ENCODE assay signal across 9 cellular contexts in genomic region chr22:39543095-39543494, GRCh38. TPM values are rescaled to one million over a fixed set of nuclear protein-coding genes. Genes with fewer than 3 reads are reported as not detected.
DNase-seq lines count a peak whose midpoint lies in the region; ATAC-seq, FAIRE-seq and TF ChIP-seq lines count a peak whose summit lies in the region.
"Had no signal": no experiment of that assay in that cellular context is flagged by ENCODE, and none has a peak within 500 bp of the region (broad histone marks: within the 10 kb centered on the region; RNA-seq: fewer than 3 reads in every experiment).

No MANE protein-coding gene starts in this region.

- no peaks in the 10 kb centered on the region for H3K9me3 ChIP-seq in endothelial cell of umbilical vein (replicated peaks; ENCODE audit: control insufficient read depth, insufficient read depth, low read length)

- H3K9ac ChIP-seq in endothelial cell of umbilical vein (replicated peaks; ENCODE audit: extremely low read depth, insufficient read depth, low read length): no peak overlapping the region

- H3K36me3 ChIP-seq in endothelial cell of umbilical vein (ENCODE audit: control insufficient read depth in 2 of 2, extremely low read depth in 1 of 2, insufficient read depth in 2 of 2, low read length in 2 of 2): no peaks in the 10 kb centered on the region

- peak; percentile 39 to 68 for TF ChIP-seq CTCF in endothelial cell of umbilical vein (IDR thresholded peaks at IDR 0.05; ENCODE audit: extremely low read depth in 1 of 2, insufficient read depth in 1 of 2, low read depth in 1 of 2, low read length in 2 of 2)

- no peak overlapping the region for H3K27ac ChIP-seq in endothelial cell of umbilical vein (ENCODE audit: insufficient read depth, low read depth, low read length)

- in situ Hi-C loops in ACHN (cut with HindIII; ENCODE audit: low pct_ligation_motif_present, low pct_unique_long_range_greater_than_20kb, low sequenced_read_pairs): no loop called here

- no peaks in the 10 kb centered on the region for H4K20me1 ChIP-seq in endothelial cell of umbilical vein (replicated peaks; ENCODE audit: control insufficient read depth, extremely low read depth, insufficient read depth, low read length)

- H3K4me1 ChIP-seq in endothelial cell of umbilical vein (ENCODE audit: control insufficient read depth, extremely low read depth, insufficient read depth, low read length): no peaks in the 10 kb centered on the region

- no peak overlapping the region for H2AFZ ChIP-seq in endothelial cell of umbilical vein (ENCODE audit: low read depth, low read length)

- H3K27me3 ChIP-seq in endothelial cell of umbilical vein (ENCODE audit: control insufficient read depth in 2 of 2, insufficient read depth in 2 of 2, low read length in 2 of 2): no peaks in the 10 kb centered on the region

- H3K9me1 ChIP-seq in endothelial cell of umbilical vein (replicated peaks; ENCODE audit: control insufficient read depth, extremely low read depth, insufficient read depth, low read length): no peaks in the 10 kb centered on the region

- intact Hi-C loops in endothelial cell of umbilical vein (cut with micrococcal nuclease): loop anchor here (2.0 kb wide), 1 partner anchor 482 kb away; no protein-coding TSS in a partner anchor

- no peaks in the 10 kb centered on the region for H3K79me2 ChIP-seq in endothelial cell of umbilical vein (ENCODE audit: control insufficient read depth, insufficient read depth, low read length)

- no peak for FAIRE-seq in endothelial cell of umbilical vein (lab: Jason Lieb, UNC)

- ATAC-seq in HG03469 (IDR thresholded peaks at IDR 0.05; ENCODE audit: unreplicated experiment) (no peak), HG02798 (IDR thresholded peaks at IDR 0.05; ENCODE audit: poor library complexity, unreplicated experiment) (no peak), HG02938 (IDR thresholded peaks at IDR 0.05; ENCODE audit: unreplicated experiment) (no peak)

- no peak overlapping the region for H3K4me2 ChIP-seq in endothelial cell of umbilical vein (ENCODE audit: insufficient read depth, low read length)

- DNase-seq in ACHN (peak; percentile 44), ELF-1 (ENCODE audit: low read depth, low spot score) (peak; percentile 58), NCI-H69 (lab: John Stamatoyannopoulos, UW) (peak; percentile 60), endothelial cell of umbilical vein (ENCODE audit: low read depth, low spot score) (no peak), dedifferentiated amniotic fluid mesenchymal stem cell (ENCODE audit: extremely low spot score) (no peak)
- DNase-seq: activated naive CD4-positive, alpha-beta T cell treated with Interleukin-2 at 50 U/mL for 16 hours had no signal

- POLR2A ChIA-PET in endothelial cell of umbilical vein (lab: Charles Lee): no interaction called here

- no peak for TF ChIP-seq POLR2A in endothelial cell of umbilical vein (IDR thresholded peaks at IDR 0.05; ENCODE audit: low read depth, low read length)

- BruUV-seq in endothelial cell of umbilical vein (replicated peaks; lab: Mats Ljungman, UMichigan): no TSS peak

- dilution Hi-C loops in endothelial cell of umbilical vein (cut with MboI; ENCODE audit: extremely low pct_ligation_motif_present, low sequenced_read_pairs): no loop called here

- CTCF ChIA-PET in endothelial cell of umbilical vein (lab: Charles Lee): interaction anchor here (0.5 to 4.2 kb wide), 21 partner anchors 8 to 1356 kb away, joined by 3 to 51 read pairs (median 3); partner anchors contain the start of gene CACNA1I

- H3K4me3 ChIP-seq in endothelial cell of umbilical vein (replicated peaks in 1 of 3; ENCODE audit: insufficient read depth in 1 of 3, low read depth in 1 of 3, low read length in 3 of 3): no peak overlapping the region

TF ChIP-seq in endothelial cell of umbilical vein, 7 proteins besides CTCF, POLR2A, EP300 and RAD21:
- TF ChIP-seq MAX (IDR thresholded peaks at IDR 0.05; ENCODE audit: insufficient read depth, insufficient read length) (peak; percentile 35), FOS (IDR thresholded peaks at IDR 0.05; ENCODE audit: borderline replicate concordance, insufficient read depth, low read length) (no peak)

RNA-seq across cellular contexts. Expression of gene RPS19BP1, which starts 10.5 kb away (rescaled TPM):
- total RNA-seq in endothelial cell of umbilical vein: 63.0 and 66.6 TPM in 2 replicates
- polyA plus RNA-seq in endothelial cell of umbilical vein: 84.3 and 96.5 TPM in 2 replicates
- 80.6 and 106 TPM in 2 replicates for polyA plus RNA-seq in endothelial cell of umbilical vein (2011; cell fraction: cytosol; rRNA removed)
- 40.1 and 50.0 TPM in 2 replicates for polyA plus RNA-seq in endothelial cell of umbilical vein (2011; cell fraction: nucleus; rRNA removed)
- polyA plus RNA-seq in endothelial cell of umbilical vein (2012): 45.5 and 46.8 TPM in 2 replicates
- polyA minus RNA-seq in endothelial cell of umbilical vein: 10.0 and 14.4 TPM in 2 replicates
- polyA minus RNA-seq in endothelial cell of umbilical vein (2011; cell fraction: cytosol; rRNA and poly(A)+ RNA removed): 9.5 TPM
- polyA minus RNA-seq in endothelial cell of umbilical vein (2011; cell fraction: nucleus; rRNA and poly(A)+ RNA removed): 6.6 and 10.2 TPM in 2 replicates

RNA-seq across cellular contexts. Expression of gene ATF4, which starts 22.7 kb away (rescaled TPM):
- total RNA-seq in endothelial cell of umbilical vein: 312 and 324 TPM in 2 replicates
- 581 and 668 TPM in 2 replicates for polyA plus RNA-seq in endothelial cell of umbilical vein
- 869 and 960 TPM in 2 replicates for polyA plus RNA-seq in endothelial cell of umbilical vein (2011; cell fraction: cytosol; rRNA removed)
- 1,073 and 1,121 TPM in 2 replicates for polyA plus RNA-seq in endothelial cell of umbilical vein (2011; cell fraction: nucleus; rRNA removed)
- 312 and 313 TPM in 2 replicates for polyA plus RNA-seq in endothelial cell of umbilical vein (2012)
- 203 and 214 TPM in 2 replicates for polyA minus RNA-seq in endothelial cell of umbilical vein
- polyA minus RNA-seq in endothelial cell of umbilical vein (2011; cell fraction: cytosol; rRNA and poly(A)+ RNA removed): 187 TPM
- polyA minus RNA-seq in endothelial cell of umbilical vein (2011; cell fraction: nucleus; rRNA and poly(A)+ RNA removed): 160 and 165 TPM in 2 replicates

RNA-seq across cellular contexts. Expression of gene CACNA1I, which starts 27.5 kb away (rescaled TPM):
- total RNA-seq in endothelial cell of umbilical vein: not detected in 2 replicates
- 0.02 TPM in 1 of 2 replicates, not detected in the other for polyA plus RNA-seq in endothelial cell of umbilical vein
- polyA plus RNA-seq in endothelial cell of umbilical vein (2011; cell fraction: cytosol; rRNA removed): not detected in 2 replicates
- polyA plus RNA-seq in endothelial cell of umbilical vein (2011; cell fraction: nucleus; rRNA removed): 0.01 TPM in 1 of 2 replicates, not detected in the other
- not detected in 2 replicates for polyA plus RNA-seq in endothelial cell of umbilical vein (2012)
- polyA minus RNA-seq in endothelial cell of umbilical vein: not detected in 2 replicates
- polyA minus RNA-seq in endothelial cell of umbilical vein (2011; cell fraction: cytosol; rRNA and poly(A)+ RNA removed): not detected
- not detected in 2 replicates for polyA minus RNA-seq in endothelial cell of umbilical vein (2011; cell fraction: nucleus; rRNA and poly(A)+ RNA removed)

RNA-seq across cellular contexts. Expression of gene MIEF1, which starts 41.0 kb away (rescaled TPM):
- 24.7 and 31.1 TPM in 2 replicates for total RNA-seq in endothelial cell of umbilical vein
- 14.2 and 14.8 TPM in 2 replicates for polyA plus RNA-seq in endothelial cell of umbilical vein
- 13.2 and 13.6 TPM in 2 replicates for polyA plus RNA-seq in endothelial cell of umbilical vein (2011; cell fraction: cytosol; rRNA removed)
- 10.4 and 11.0 TPM in 2 replicates for polyA plus RNA-seq in endothelial cell of umbilical vein (2011; cell fraction: nucleus; rRNA removed)
- polyA plus RNA-seq in endothelial cell of umbilical vein (2012): 16.4 and 18.8 TPM in 2 replicates
- 28.1 and 29.4 TPM in 2 replicates for polyA minus RNA-seq in endothelial cell of umbilical vein
- polyA minus RNA-seq in endothelial cell of umbilical vein (2011; cell fraction: cytosol; rRNA and poly(A)+ RNA removed): 16.6 TPM
- polyA minus RNA-seq in endothelial cell of umbilical vein (2011; cell fraction: nucleus; rRNA and poly(A)+ RNA removed): 7.9 and 11.6 TPM in 2 replicates

Comparison
In these comparisons a context has a peak if more than half of its experiments do, and no peak if none do; other contexts are left out.
1. DNase-seq: peak in ACHN (single experiment), ELF-1 (single experiment) and NCI-H69 (single experiment); none in endothelial cell of umbilical vein (single experiment) and dedifferentiated amniotic fluid mesenchymal stem cell (single experiment).